11 cellular contexts compared by ENCODE assay signal in genomic region chr12:953776-954175, GRCh38. TPM values are rescaled to one million over a fixed set of nuclear protein-coding genes. Genes with fewer than 3 reads are reported as not detected.
DNase-seq lines count a peak whose midpoint lies in the region; ATAC-seq and TF ChIP-seq lines count a peak whose summit lies in the region.
"Had no signal": no experiment of that assay in that cellular context is flagged by ENCODE, and none has a peak within 500 bp of the region (broad histone marks: within the 10 kb centered on the region; RNA-seq: fewer than 3 reads in every experiment).

No MANE protein-coding gene starts in this region.

- H3K36me3 Mint-ChIP-seq in activated naive CD8-positive, alpha-beta T cell treated with anti-CD3 and anti-CD28 coated beads for 36 hours, result peaks cover 8% of the 10 kb centered on the region
- H3K36me3 Mint-ChIP-seq in natural killer cell treated with Interleukin-12 subunit alpha and Interleukin-12 subunit beta and Interleukin-15 and Interleukin-18, amount 100 ng/mL, for 72 hours, result no peaks in the 10 kb centered on the region

- H3K4me3 Mint-ChIP-seq in activated naive CD8-positive, alpha-beta T cell treated with anti-CD3 and anti-CD28 coated beads for 36 hours, result no peak overlapping the region
- H3K4me3 Mint-ChIP-seq in natural killer cell treated with Interleukin-12 subunit alpha and Interleukin-12 subunit beta and Interleukin-15 and Interleukin-18, amount 100 ng/mL, for 72 hours, result no peak overlapping the region

- TF ChIP-seq CTCF in WERI-Rb-1 (IDR thresholded peaks at IDR 0.05; ENCODE audit: low read depth, low read length), result no peak

- H3K27me3 ChIP-seq in WERI-Rb-1 (ENCODE audit: insufficient read depth, low read depth, severe bottlenecking), result no peaks in the 10 kb centered on the region
- H3K27me3 ChIP-seq: right atrium auricular region had no signal

- H3K27me3 Mint-ChIP-seq in activated naive CD8-positive, alpha-beta T cell treated with anti-CD3 and anti-CD28 coated beads for 36 hours, result peaks cover 3% of the 10 kb centered on the region
- H3K27me3 Mint-ChIP-seq in natural killer cell treated with Interleukin-12 subunit alpha and Interleukin-12 subunit beta and Interleukin-15 and Interleukin-18, amount 100 ng/mL, for 72 hours, result no peaks in the 10 kb centered on the region

- H3K4me1 Mint-ChIP-seq in activated naive CD8-positive, alpha-beta T cell treated with anti-CD3 and anti-CD28 coated beads for 36 hours, result no peaks in the 10 kb centered on the region
- H3K4me1 Mint-ChIP-seq in natural killer cell treated with Interleukin-12 subunit alpha and Interleukin-12 subunit beta and Interleukin-15 and Interleukin-18, amount 100 ng/mL, for 72 hours (ENCODE audit: low read depth in 2 of 2), result peaks cover 5 to 6% of the 10 kb centered on the region in 2 donors

- no peak overlapping the region for H3K27ac Mint-ChIP-seq in activated naive CD8-positive, alpha-beta T cell treated with anti-CD3 and anti-CD28 coated beads for 36 hours
- no peak overlapping the region for H3K27ac Mint-ChIP-seq in natural killer cell treated with Interleukin-12 subunit alpha and Interleukin-12 subunit beta and Interleukin-15 and Interleukin-18, amount 100 ng/mL, for 72 hours

- ATAC-seq in natural killer cell treated with Interleukin-12 subunit alpha and Interleukin-12 subunit beta and Interleukin-15 and Interleukin-18, amount 100 ng/mL, for 72 hours, result no peak
- ATAC-seq in GM21423 (IDR thresholded peaks at IDR 0.05; ENCODE audit: unreplicated experiment) (no peak), HG02885 (IDR thresholded peaks at IDR 0.05; ENCODE audit: poor library complexity, unreplicated experiment) (no peak)

- no peaks in the 10 kb centered on the region for H3K9me3 Mint-ChIP-seq in activated naive CD8-positive, alpha-beta T cell treated with anti-CD3 and anti-CD28 coated beads for 36 hours
- H3K9me3 Mint-ChIP-seq in natural killer cell treated with Interleukin-12 subunit alpha and Interleukin-12 subunit beta and Interleukin-15 and Interleukin-18, amount 100 ng/mL, for 72 hours, result no peaks in the 10 kb centered on the region

- DNase-seq in Daoy (ENCODE audit: low read depth), result peak; percentile 81
- DNase-seq in LoVo (ENCODE audit: low spot score), result peak; percentile 38
- no peak for DNase-seq in WERI-Rb-1
- DNase-seq in hepatic stellate cell (ENCODE audit: low spot score), result peak; percentile 15
- DNase-seq in activated naive CD8-positive, alpha-beta T cell treated with anti-CD3 and anti-CD28 coated beads for 36 hours, result no peak
- DNase-seq in natural killer cell treated with Interleukin-12 subunit alpha and Interleukin-12 subunit beta and Interleukin-15 and Interleukin-18, amount 100 ng/mL, for 72 hours (ENCODE audit: low spot score), result no peak
- DNase-seq: activated effector memory CD4-positive, alpha-beta T cell treated with Interleukin-2 at 50 U/mL for 16 hours; NCI-H1092 treated with DMSO at 0.1 percent for 48 hours had no signal

- no peaks in the 10 kb centered on the region for H3K9me3 ChIP-seq in WERI-Rb-1 (ENCODE audit: severe bottlenecking)
- H3K9me3 ChIP-seq: right atrium auricular region had no signal

- H3K36me3 ChIP-seq in WERI-Rb-1, result no peaks in the 10 kb centered on the region
- H3K36me3 ChIP-seq: right atrium auricular region had no signal

- no peak overlapping the region for H3K4me3 ChIP-seq in WERI-Rb-1 (ENCODE audit: low read depth, low read length)
- H3K4me3 ChIP-seq: right atrium auricular region had no signal

- peak overlapping the region; percentile 81 for H3K27ac ChIP-seq in WERI-Rb-1
- H3K27ac ChIP-seq: right atrium auricular region had no signal

RNA-seq across cellular contexts. Expression of gene RAD52, which starts 4.3 kb away (rescaled TPM):
- 11.4 and 11.8 TPM in 2 replicates for total RNA-seq in Daoy (2014; rRNA removed; shearing (Covaris generic))
- 10 to 100 TPM; 11.2 to 11.4 TPM for total RNA-seq in activated naive CD8-positive, alpha-beta T cell treated with anti-CD3 and anti-CD28 coated beads for 36 hours
- total RNA-seq in natural killer cell treated with Interleukin-12 subunit alpha and Interleukin-12 subunit beta and Interleukin-15 and Interleukin-18, amount 100 ng/mL, for 72 hours, result 10 to 100 TPM; 17.0 to 24.9 TPM

RNA-seq across cellular contexts. Expression of gene ERC1, which starts 37.2 kb away (rescaled TPM):
- total RNA-seq in Daoy (2014; rRNA removed; shearing (Covaris generic)), result 18.1 and 22.8 TPM in 2 replicates
- total RNA-seq in activated naive CD8-positive, alpha-beta T cell treated with anti-CD3 and anti-CD28 coated beads for 36 hours, result 10 to 100 TPM; 24.0 to 25.5 TPM
- total RNA-seq in natural killer cell treated with Interleukin-12 subunit alpha and Interleukin-12 subunit beta and Interleukin-15 and Interleukin-18, amount 100 ng/mL, for 72 hours, result 10 to 100 TPM; 32.6 to 77.2 TPM

Comparison
In these comparisons a context has a peak if more than half of its experiments do, and no peak if none do; other contexts are left out.
1. DNase-seq: peak in Daoy (single experiment), LoVo (single experiment) and hepatic stellate cell (single experiment); none in WERI-Rb-1 (single experiment), activated naive CD8-positive, alpha-beta T cell treated with anti-CD3 and anti-CD28 coated beads for 36 hours (single experiment) and natural killer cell treated with Interleukin-12 subunit alpha and Interleukin-12 subunit beta and Interleukin-15 and Interleukin-18, amount 100 ng/mL, for 72 hours (single experiment).